ENCODE assay signal across 8 cellular contexts in genomic region chr12:7130791-7131501, GRCh38. TPM values are rescaled to one million over a fixed set of nuclear protein-coding genes. Genes with fewer than 3 reads are reported as not detected.
DNase-seq lines count a peak whose midpoint lies in the region; ATAC-seq and TF ChIP-seq lines count a peak whose summit lies in the region.

No MANE protein-coding gene starts in this region.

- H3K4me3 ChIP-seq in effector memory CD4-positive, alpha-beta T cell (ENCODE audit: insufficient read depth, low read depth, low read length, poor library complexity, severe bottlenecking): peak overlapping the region; percentile 80

- peaks cover 3% of the 10 kb centered on the region for H3K36me3 Mint-ChIP-seq in activated CD8-positive, alpha-beta T cell treated with anti-CD3 and anti-CD28 coated beads for 36 hours (ENCODE audit: low read depth)
- peaks cover 11% of the 10 kb centered on the region for H3K36me3 Mint-ChIP-seq in memory B cell
- H3K36me3 Mint-ChIP-seq in stimulated activated naive B cell treated with anti-CD40 and anti-IgM and Interleukin-4, amounts not matched to agents 10 μg/mL and 1 μg/mL and 100 μg/mL, for 72 hours: peaks cover 14 to 17% of the 10 kb centered on the region in 2 donors

- H3K27ac Mint-ChIP-seq in activated CD8-positive, alpha-beta T cell treated with anti-CD3 and anti-CD28 coated beads for 36 hours: peak overlapping the region; percentile 79
- H3K27ac Mint-ChIP-seq in memory B cell: peak overlapping the region; percentile 54
- H3K27ac Mint-ChIP-seq in stimulated activated naive B cell treated with anti-CD40 and anti-IgM and Interleukin-4, amounts not matched to agents 10 μg/mL and 1 μg/mL and 100 μg/mL, for 72 hours: peak overlapping the region; percentile 84

- POLR2A ChIA-PET in activated CD8-positive, alpha-beta T cell treated with anti-CD3 and anti-CD28 coated beads for 36 hours (lab: Charles Lee): interaction anchor here (0.8 to 1.9 kb wide), 3 partner anchors 23 to 113 kb away, joined by 3 to 8 read pairs (median 4); partner anchors contain the start of gene LPCAT3

- H3K9me3 ChIP-seq in effector memory CD4-positive, alpha-beta T cell (ENCODE audit: control insufficient read depth, low read length): no peaks in the 10 kb centered on the region

- peak; percentile 58 for ATAC-seq in activated CD8-positive, alpha-beta T cell treated with anti-CD3 and anti-CD28 coated beads for 36 hours
- peak; percentile 16 for ATAC-seq in memory B cell (ENCODE audit: low read depth)
- peak; percentile 64 to 66 for ATAC-seq in stimulated activated naive B cell treated with anti-CD40 and anti-IgM and Interleukin-4, amounts not matched to agents 10 μg/mL and 1 μg/mL and 100 μg/mL, for 72 hours (replicated peaks)

- H3K36me3 ChIP-seq in effector memory CD4-positive, alpha-beta T cell (ENCODE audit: control insufficient read depth, insufficient read depth, low read length): peaks cover 28% of the 10 kb centered on the region

- peak overlapping the region; percentile 83 for H3K4me3 Mint-ChIP-seq in activated CD8-positive, alpha-beta T cell treated with anti-CD3 and anti-CD28 coated beads for 36 hours
- H3K4me3 Mint-ChIP-seq in memory B cell: peak overlapping the region; percentile 95
- peak overlapping the region; percentile 87 to 93 for H3K4me3 Mint-ChIP-seq in stimulated activated naive B cell treated with anti-CD40 and anti-IgM and Interleukin-4, amounts not matched to agents 10 μg/mL and 1 μg/mL and 100 μg/mL, for 72 hours

- CTCF ChIA-PET in activated CD8-positive, alpha-beta T cell treated with anti-CD3 and anti-CD28 coated beads for 36 hours (lab: Charles Lee): interaction anchor here (0.7 to 1.4 kb wide), 4 partner anchors 14 to 113 kb away, joined by 3 to 5 read pairs (median 4); partner anchors contain the start of gene LPCAT3

- H3K27ac ChIP-seq in effector memory CD4-positive, alpha-beta T cell (ENCODE audit: insufficient read depth, low read length, poor library complexity, severe bottlenecking): peak overlapping the region; percentile 74

- H3K27me3 ChIP-seq in effector memory CD4-positive, alpha-beta T cell (replicated peaks; ENCODE audit: control insufficient read depth, insufficient read depth, low read length, poor library complexity, severe bottlenecking): no peaks in the 10 kb centered on the region

- TF ChIP-seq CTCF in activated CD8-positive, alpha-beta T cell treated with anti-CD3 and anti-CD28 coated beads for 36 hours (IDR thresholded peaks at IDR 0.05): no peak

- H3K4me1 Mint-ChIP-seq in activated CD8-positive, alpha-beta T cell treated with anti-CD3 and anti-CD28 coated beads for 36 hours (ENCODE audit: low read depth): peaks cover 28% of the 10 kb centered on the region
- H3K4me1 Mint-ChIP-seq in memory B cell: peaks cover 24% of the 10 kb centered on the region
- H3K4me1 Mint-ChIP-seq in stimulated activated naive B cell treated with anti-CD40 and anti-IgM and Interleukin-4, amounts not matched to agents 10 μg/mL and 1 μg/mL and 100 μg/mL, for 72 hours: peaks cover 28 to 53% of the 10 kb centered on the region in 2 donors

- H3K4me1 ChIP-seq in effector memory CD4-positive, alpha-beta T cell (ENCODE audit: control insufficient read depth, insufficient read depth, low read length, poor library complexity, severe bottlenecking): peaks cover 19% of the 10 kb centered on the region

- no peaks in the 10 kb centered on the region for H3K9me3 Mint-ChIP-seq in activated CD8-positive, alpha-beta T cell treated with anti-CD3 and anti-CD28 coated beads for 36 hours
- H3K9me3 Mint-ChIP-seq in memory B cell: no peaks in the 10 kb centered on the region
- no peaks in the 10 kb centered on the region for H3K9me3 Mint-ChIP-seq in stimulated activated naive B cell treated with anti-CD40 and anti-IgM and Interleukin-4, amounts not matched to agents 10 μg/mL and 1 μg/mL and 100 μg/mL, for 72 hours

- H3K27me3 Mint-ChIP-seq in activated CD8-positive, alpha-beta T cell treated with anti-CD3 and anti-CD28 coated beads for 36 hours: no peaks in the 10 kb centered on the region
- no peaks in the 10 kb centered on the region for H3K27me3 Mint-ChIP-seq in memory B cell
- H3K27me3 Mint-ChIP-seq in stimulated activated naive B cell treated with anti-CD40 and anti-IgM and Interleukin-4, amounts not matched to agents 10 μg/mL and 1 μg/mL and 100 μg/mL, for 72 hours: no peaks in the 10 kb centered on the region

- peak; percentile 70 for DNase-seq in AG20443 (ENCODE audit: low spot score)
- DNase-seq in GM19240 (ENCODE audit: insufficient read length, low spot score): peak; percentile 33
- peak; percentile 80 for DNase-seq in NCI-H146 treated with DMSO at 0.1 percent for 48 hours (lab: John Stamatoyannopoulos, UW; ENCODE audit: unreplicated experiment)
- DNase-seq in activated CD8-positive, alpha-beta T cell treated with anti-CD3 and anti-CD28 coated beads for 36 hours: peak; percentile 78
- DNase-seq in effector memory CD4-positive, alpha-beta T cell: peak; percentile 27 to 40 (median 36)
- peak in 1 of 2 donors; percentile 37 for DNase-seq in memory B cell (ENCODE audit: low spot score in 2 of 2)
- DNase-seq in stimulated activated naive B cell treated with anti-CD40 and anti-IgM and Interleukin-4, amounts not matched to agents 10 μg/mL and 1 μg/mL and 100 μg/mL, for 72 hours: peak; percentile 36
- DNase-seq in GDM1 (lab: John Stamatoyannopoulos, UW): no peak

- intact Hi-C loops in activated CD8-positive, alpha-beta T cell treated with anti-CD3 and anti-CD28 coated beads for 36 hours (cut with micrococcal nuclease): no loop called here

RNA-seq across cellular contexts. Expression of gene CLSTN3, which starts 0.8 kb away (rescaled TPM):
- total RNA-seq in activated CD8-positive, alpha-beta T cell treated with anti-CD3 and anti-CD28 coated beads for 36 hours: 10 to 100 TPM; 29.0 to 30.8 TPM

RNA-seq across cellular contexts. Expression of gene RBP5, which starts 2.3 kb away (rescaled TPM):
- total RNA-seq in activated CD8-positive, alpha-beta T cell treated with anti-CD3 and anti-CD28 coated beads for 36 hours: not detected

RNA-seq across cellular contexts. Expression of gene C1RL, which starts 21.9 kb away (rescaled TPM):
- 10 to 100 TPM; 10.5 to 11.8 TPM for total RNA-seq in activated CD8-positive, alpha-beta T cell treated with anti-CD3 and anti-CD28 coated beads for 36 hours

RNA-seq across cellular contexts. Expression of gene C1R, which starts 38.7 kb away (rescaled TPM):
- 1 to 10 TPM in 1 of 2 experiments, under 1 TPM in 1; 0.97 to 2.4 TPM for total RNA-seq in activated CD8-positive, alpha-beta T cell treated with anti-CD3 and anti-CD28 coated beads for 36 hours

RNA-seq across cellular contexts. Expression of gene PEX5, which starts 58.5 kb away (rescaled TPM):
- total RNA-seq in activated CD8-positive, alpha-beta T cell treated with anti-CD3 and anti-CD28 coated beads for 36 hours: 10 to 100 TPM; 39.0 to 41.8 TPM
